In the genomic region with DNA sequence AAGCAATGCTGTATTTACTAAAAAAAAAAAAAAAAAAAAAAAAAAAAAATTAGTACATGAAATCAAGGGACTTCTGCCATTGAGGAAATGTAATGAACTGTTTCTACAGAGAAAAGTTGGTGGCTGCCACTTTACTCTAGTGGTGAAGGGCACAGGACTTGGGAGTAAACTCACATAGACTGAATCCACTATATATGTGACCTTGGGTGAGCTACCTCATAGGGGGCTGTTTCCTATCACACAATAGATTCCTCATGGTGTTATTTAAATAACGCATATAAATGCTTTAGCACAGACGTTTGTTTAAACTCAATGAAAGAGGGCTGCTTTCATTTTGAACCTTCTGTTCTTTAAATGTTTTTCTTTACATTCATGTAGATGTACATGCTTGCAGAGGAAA, we compare ENCODE assay signal across 2 cellular contexts.
TF ChIP-seq lines count a peak whose summit lies in the region.

No MANE protein-coding gene starts in this region.

TF ChIP-seq in GM23338, 12 proteins besides CTCF, POLR2A, EP300 and RAD21:
- no peak for TF ChIP-seq ZNF114 (CRISPR knock-in tag; IDR thresholded peaks at IDR 0.05)
- TF ChIP-seq EZH2 (IDR thresholded peaks at IDR 0.05; ENCODE audit: low read depth, unreplicated experiment), result no peak
- no peak for TF ChIP-seq STAT1 (IDR thresholded peaks at IDR 0.05; ENCODE audit: unreplicated experiment)
- TF ChIP-seq NANOG (IDR thresholded peaks at IDR 0.05; ENCODE audit: borderline replicate concordance), result no peak

TF ChIP-seq in H1, 55 proteins besides CTCF, POLR2A, EP300 and RAD21:
- peak; percentile 50 for TF ChIP-seq CHD7 (IDR thresholded peaks at IDR 0.05; ENCODE audit: insufficient replicate concordance, low read length)
- no peak for TF ChIP-seq SUZ12 (IDR thresholded peaks at IDR 0.05; ENCODE audit: low read length)
